ENCODE assay signal across 1 cellular context in the genomic region with DNA sequence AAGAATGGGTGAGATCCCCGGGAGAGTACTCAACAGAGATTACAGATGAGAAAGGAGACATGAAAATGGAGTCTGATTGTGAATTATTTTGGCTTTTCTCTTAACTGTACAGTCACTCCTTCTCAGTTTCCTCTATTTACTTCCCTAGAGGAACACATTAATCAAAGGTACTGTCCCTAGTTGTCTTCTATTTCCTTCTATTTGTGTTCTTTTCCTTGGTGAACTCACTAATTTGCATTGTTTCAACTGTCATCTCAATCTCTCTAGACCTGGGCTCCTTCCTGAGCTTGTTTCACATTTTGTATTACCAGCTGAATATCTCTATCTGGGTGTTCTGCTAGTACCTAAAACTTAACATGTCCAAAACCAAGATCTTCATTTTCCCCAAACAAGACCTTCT.
TF ChIP-seq lines count a peak whose summit lies in the region.

No MANE protein-coding gene starts in this region.

TF ChIP-seq in HepG2, 621 proteins besides CTCF, POLR2A, EP300 and RAD21 (continued from another document):
- TF ChIP-seq GMEB2 (CRISPR knock-in tag; IDR thresholded peaks at IDR 0.05; ENCODE audit: low read depth) (no peak), LCORL (IDR thresholded peaks at IDR 0.05) (no peak), LCORL (CRISPR knock-in tag; IDR thresholded peaks at IDR 0.05) (no peak), ZNF891 (CRISPR knock-in tag; IDR thresholded peaks at IDR 0.05) (no peak)
